25 cellular contexts compared by ENCODE assay signal in the genomic region with DNA sequence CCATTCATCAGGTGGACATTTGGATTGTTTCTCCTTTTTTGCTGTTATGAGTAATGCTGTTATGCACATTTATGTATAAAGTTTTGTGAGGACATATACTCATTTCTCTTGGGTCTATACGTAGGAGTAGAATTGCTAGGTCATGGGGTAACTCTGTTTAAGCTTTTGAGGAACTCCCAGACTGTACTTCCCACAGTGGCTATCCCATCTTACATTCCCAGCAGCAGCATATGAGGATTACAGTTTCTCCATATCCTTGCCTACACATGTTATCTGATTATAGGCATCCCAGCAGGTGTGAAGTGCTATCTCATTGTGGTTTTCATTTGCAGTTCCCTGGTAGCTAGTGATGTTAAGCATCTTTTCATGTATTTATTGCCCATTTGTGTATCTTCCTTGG.
"Had no signal": no experiment of that assay in that cellular context is flagged by ENCODE, and none has a peak within 500 bp of the region (broad histone marks: within the 10 kb centered on the region; RNA-seq: fewer than 3 reads in every experiment).

No MANE protein-coding gene starts in this region.

- H3K9me3 ChIP-seq: colonic mucosa, esophagus squamous epithelium, gastrocnemius medialis, heart right ventricle, left lung, lower lobe of right lung, mucosa of descending colon had no signal

- ATAC-seq: effector memory CD8-positive, alpha-beta T cell; esophagus mucosa; gastrocnemius medialis; heart right ventricle; left cardiac atrium; left lung; left ventricle myocardium superior; lower lobe of right lung; mucosa of descending colon had no signal

- H3K27me3 ChIP-seq: colonic mucosa, esophagus squamous epithelium, gastrocnemius medialis, heart right ventricle, left lung had no signal

- FAIRE-seq: endometrium, islet of Langerhans, keratinocyte had no signal

- H3K36me3 ChIP-seq: colonic mucosa had no signal

- DNase-seq: colonic mucosa; cortex of kidney; effector CD8-positive, alpha-beta T cell; effector memory CD8-positive, alpha-beta T cell; endodermal cell; erythroblast; esophagus squamous epithelium; foreskin fibroblast; foreskin melanocyte; gastrocnemius medialis; glutamatergic neuron; head of caudate nucleus; heart right ventricle; hippocampal formation; left cardiac atrium; left lung; left ventricle myocardium superior; lower lobe of right lung; mucosa of descending colon; naive B cell had no signal

- H3K27ac ChIP-seq: colonic mucosa, epithelial cell of prostate, esophagus squamous epithelium, gastrocnemius medialis, heart right ventricle, left lung, lower lobe of right lung had no signal

- H3K4me3 ChIP-seq: colonic mucosa, esophagus squamous epithelium, gastrocnemius medialis, heart right ventricle, left lung, lower lobe of right lung, mucosa of descending colon had no signal
